Comparison of ENCODE assay signal across 14 cellular contexts in genomic region chr5:19988447-19988846, GRCh38. TPM values are rescaled to one million over a fixed set of nuclear protein-coding genes. Genes with fewer than 3 reads are reported as not detected.
A peak's percentile ranks its signal among the peaks of the same experiment; 100 is the strongest.
DNase-seq lines count a peak whose midpoint lies in the region; ATAC-seq and TF ChIP-seq lines count a peak whose summit lies in the region.
"Had no signal": no experiment of that assay in that cellular context is flagged by ENCODE, and none has a peak within 500 bp of the region (broad histone marks: within the 10 kb centered on the region; RNA-seq: fewer than 3 reads in every experiment).

No MANE protein-coding gene starts in this region.

- no peaks in the 10 kb centered on the region for H3K36me3 Mint-ChIP-seq in effector memory CD8-positive, alpha-beta T cell (ENCODE audit: insufficient read depth)
- no peaks in the 10 kb centered on the region for H3K36me3 Mint-ChIP-seq in CD8-positive, alpha-beta memory T cell

- POLR2A ChIA-PET in AG04450 (lab: Yijun Ruan, JAX), result no interaction called here
- POLR2A ChIA-PET in CD8-positive, alpha-beta memory T cell (lab: Charles Lee), result no interaction called here

- no peaks in the 10 kb centered on the region for H3K9me3 ChIP-seq in AG04450 (ENCODE audit: control insufficient read depth, insufficient read depth, low read length)
- no peaks in the 10 kb centered on the region for H3K9me3 ChIP-seq in CD8-positive, alpha-beta memory T cell (ENCODE audit: low read length)
- H3K9me3 ChIP-seq: BLaER1 treated with 17β-estradiol and CSF1 and Interleukin-3, amounts not matched to agents 10 nM and 100 nM; neutrophil; Peyer's patch; tibial artery had no signal

- H3K4me3 Mint-ChIP-seq in effector memory CD8-positive, alpha-beta T cell, result no peak overlapping the region
- H3K4me3 Mint-ChIP-seq in CD8-positive, alpha-beta memory T cell, result no peak overlapping the region
- no peak overlapping the region for H3K4me3 Mint-ChIP-seq in stimulated activated naive CD8-positive, alpha-beta T cell treated with anti-CD3 and anti-CD28 coated beads, Interleukin-15, amount 100 ng/mL, for 72 hours
- H3K4me3 Mint-ChIP-seq: activated T-cell treated with anti-CD3 and anti-CD28 coated beads, Interleukin-2, amount 50 U/mL, for 24 hours had no signal

- DNase-seq in AG04450 (ENCODE audit: low read depth, low spot score) (no peak), M059J (ENCODE audit: low read depth) (peak; percentile 6), myocyte (ENCODE audit: low read depth) (peak; percentile 3), cortex of kidney (lab: John Stamatoyannopoulos, UW) (no peak)
- no peak for DNase-seq in effector memory CD8-positive, alpha-beta T cell
- no peak for DNase-seq in CD8-positive, alpha-beta memory T cell
- DNase-seq in stimulated activated naive CD8-positive, alpha-beta T cell treated with anti-CD3 and anti-CD28 coated beads, Interleukin-15, amount 100 ng/mL, for 72 hours, result no peak
- DNase-seq: activated T-cell treated with anti-CD3 and anti-CD28 coated beads, Interleukin-2, amount 50 U/mL, for 24 hours; stimulated activated CD4-positive, alpha-beta T cell treated with anti-CD3 and anti-CD28 coated beads, Interleukin-2, amount 100 ng/mL, for 48 hours had no signal

- H3K4me1 Mint-ChIP-seq in effector memory CD8-positive, alpha-beta T cell (ENCODE audit: low read depth in 2 of 2), result no peaks in the 10 kb centered on the region
- no peaks in the 10 kb centered on the region for H3K4me1 Mint-ChIP-seq in CD8-positive, alpha-beta memory T cell
- H3K4me1 Mint-ChIP-seq in stimulated activated naive CD8-positive, alpha-beta T cell treated with anti-CD3 and anti-CD28 coated beads, Interleukin-15, amount 100 ng/mL, for 72 hours, result no peaks in the 10 kb centered on the region

- no peaks in the 10 kb centered on the region for H3K27me3 Mint-ChIP-seq in effector memory CD8-positive, alpha-beta T cell
- no peaks in the 10 kb centered on the region for H3K27me3 Mint-ChIP-seq in CD8-positive, alpha-beta memory T cell
- H3K27me3 Mint-ChIP-seq in stimulated activated naive CD8-positive, alpha-beta T cell treated with anti-CD3 and anti-CD28 coated beads, Interleukin-15, amount 100 ng/mL, for 72 hours, result no peaks in the 10 kb centered on the region
- H3K27me3 Mint-ChIP-seq: activated T-cell treated with anti-CD3 and anti-CD28 coated beads, Interleukin-2, amount 50 U/mL, for 24 hours had no signal

- TF ChIP-seq CTCF in AG04450 (IDR thresholded peaks at IDR 0.05; ENCODE audit: low read depth, low read length), result no peak

- H3K4me3 ChIP-seq in AG04450 (ENCODE audit: low read depth, low read length), result peak overlapping the region; percentile 54
- no peak overlapping the region for H3K4me3 ChIP-seq in CD8-positive, alpha-beta memory T cell (ENCODE audit: low read length)
- H3K4me3 ChIP-seq: BLaER1 treated with 17β-estradiol and CSF1 and Interleukin-3, amounts not matched to agents 10 nM and 100 nM; Peyer's patch; tibial artery had no signal

- no peaks in the 10 kb centered on the region for H3K4me1 ChIP-seq in CD8-positive, alpha-beta memory T cell (ENCODE audit: insufficient read depth, low read length)
- H3K4me1 ChIP-seq: BLaER1 treated with 17β-estradiol and CSF1 and Interleukin-3, amounts not matched to agents 10 nM and 100 nM; Peyer's patch had no signal

- H3K36me3 ChIP-seq in CD8-positive, alpha-beta memory T cell (ENCODE audit: insufficient read depth, low read length), result no peaks in the 10 kb centered on the region
- H3K36me3 ChIP-seq: BLaER1 treated with 17β-estradiol and CSF1 and Interleukin-3, amounts not matched to agents 10 nM and 100 nM; neutrophil; Peyer's patch; tibial artery had no signal

- CTCF ChIA-PET in AG04450 (lab: Charles Lee), result no interaction called here
- CTCF ChIA-PET in CD8-positive, alpha-beta memory T cell (lab: Charles Lee), result no interaction called here

- no peak overlapping the region for H3K27ac Mint-ChIP-seq in effector memory CD8-positive, alpha-beta T cell
- no peak overlapping the region for H3K27ac Mint-ChIP-seq in CD8-positive, alpha-beta memory T cell
- no peak overlapping the region for H3K27ac Mint-ChIP-seq in stimulated activated naive CD8-positive, alpha-beta T cell treated with anti-CD3 and anti-CD28 coated beads, Interleukin-15, amount 100 ng/mL, for 72 hours
- H3K27ac Mint-ChIP-seq: activated T-cell treated with anti-CD3 and anti-CD28 coated beads, Interleukin-2, amount 50 U/mL, for 24 hours had no signal

- H3K27ac ChIP-seq in AG04450 (ENCODE audit: low read depth, low read length) (no peak overlapping the region), cingulate gyrus (ENCODE audit: low read depth, low read length) (peak overlapping the region; percentile 71)
- H3K27ac ChIP-seq in CD8-positive, alpha-beta memory T cell (ENCODE audit: low read depth, low read length), result no peak overlapping the region
- H3K27ac ChIP-seq: BLaER1 treated with 17β-estradiol and CSF1 and Interleukin-3, amounts not matched to agents 10 nM and 100 nM; neutrophil; Peyer's patch; tibial artery had no signal

- H3K27me3 ChIP-seq in AG04450 (ENCODE audit: control insufficient read depth, insufficient read depth, low read length), result no peaks in the 10 kb centered on the region
- H3K27me3 ChIP-seq in CD8-positive, alpha-beta memory T cell (ENCODE audit: insufficient read depth, low read length, poor library complexity, severe bottlenecking), result no peaks in the 10 kb centered on the region
- H3K27me3 ChIP-seq: BLaER1 treated with 17β-estradiol and CSF1 and Interleukin-3, amounts not matched to agents 10 nM and 100 nM; Peyer's patch; tibial artery had no signal

- peaks cover 4 to 15% of the 10 kb centered on the region in 2 donors for H3K9me3 Mint-ChIP-seq in effector memory CD8-positive, alpha-beta T cell
- H3K9me3 Mint-ChIP-seq in CD8-positive, alpha-beta memory T cell, result peaks cover 2 to 11% (median 6%) of the 10 kb centered on the region in 5 donors
- H3K9me3 Mint-ChIP-seq in stimulated activated naive CD8-positive, alpha-beta T cell treated with anti-CD3 and anti-CD28 coated beads, Interleukin-15, amount 100 ng/mL, for 72 hours, result peaks cover 5 to 12% of the 10 kb centered on the region in 2 donors

- ATAC-seq in effector memory CD8-positive, alpha-beta T cell (replicated peaks), result no peak
- ATAC-seq in stimulated activated naive CD8-positive, alpha-beta T cell treated with anti-CD3 and anti-CD28 coated beads, Interleukin-15, amount 100 ng/mL, for 72 hours, result no peak

RNA-seq across cellular contexts. Expression of gene CDH18, which starts 0.4 kb away (rescaled TPM):
- 0.19 and 0.27 TPM in 2 replicates for polyA plus RNA-seq in AG04450 (2011; rRNA removed)
- polyA minus RNA-seq in AG04450 (2011; rRNA and poly(A)+ RNA removed), result 0.23 and 0.30 TPM in 2 replicates
- total RNA-seq in M059J (2014; rRNA removed; shearing (Covaris generic)), result 1.9 and 4.1 TPM in 2 replicates
- 0.11 and 0.26 TPM in 2 replicates for total RNA-seq in myocyte
- not detected for polyA plus RNA-seq in myocyte (2012)
- not detected for total RNA-seq in CD8-positive, alpha-beta memory T cell
- not detected for polyA plus RNA-seq in CD8-positive, alpha-beta memory T cell
- total RNA-seq: Peyer's patch had no signal

Comparison
In these comparisons a context has a peak if more than half of its experiments do, and no peak if none do; other contexts are left out.
1. DNase-seq: peak in M059J (single experiment) and myocyte (single experiment); none in AG04450 (single experiment), effector memory CD8-positive, alpha-beta T cell (0 of 3), cortex of kidney (single experiment), CD8-positive, alpha-beta memory T cell (0 of 5) and stimulated activated naive CD8-positive, alpha-beta T cell treated with anti-CD3 and anti-CD28 coated beads, Interleukin-15, amount 100 ng/mL, for 72 hours (0 of 2).